8 cellular contexts compared by ENCODE assay signal in genomic region chr11:65888163-65888814, GRCh38. TPM values are rescaled to one million over a fixed set of nuclear protein-coding genes. Genes with fewer than 3 reads are reported as not detected.
A peak's percentile ranks its signal among the peaks of the same experiment; 100 is the strongest.
DNase-seq lines count a peak whose midpoint lies in the region; ATAC-seq and TF ChIP-seq lines count a peak whose summit lies in the region.

TSS of gene FIBP (minus strand) at chr11:65888471. CDS start at chr11:65888418, 53 bp downstream.

- intact Hi-C loops in activated CD4-positive, alpha-beta T cell treated with anti-CD3 and anti-CD28 coated beads for 36 hours (cut with DNase I, micrococcal nuclease), result loop anchor here (1.0 to 2.0 kb wide), 15 partner anchors 15 to 381 kb away; partner anchors contain the start of genes C11orf68 (in 2 of the 2), DRAP1 (in 2 of the 2), MUS81 (in 2 of the 2) and AP5B1 (in 1 of the 2)

- H3K36me3 Mint-ChIP-seq in activated CD4-positive, alpha-beta T cell treated with anti-CD3 and anti-CD28 coated beads for 36 hours (ENCODE audit: low read depth), result peaks cover 42% of the 10 kb centered on the region
- peaks cover 19% of the 10 kb centered on the region for H3K36me3 Mint-ChIP-seq in chondrocyte (ENCODE audit: low read depth)

- peak; percentile 44 for ATAC-seq in GM19025 (IDR thresholded peaks at IDR 0.05; ENCODE audit: low read depth, unreplicated experiment)
- ATAC-seq in HG03439 (IDR thresholded peaks at IDR 0.05; ENCODE audit: unreplicated experiment), result peak; percentile 38
- ATAC-seq in activated CD4-positive, alpha-beta T cell treated with anti-CD3 and anti-CD28 coated beads for 36 hours, result peak; percentile 68

- CTCF ChIA-PET in activated CD4-positive, alpha-beta T cell treated with anti-CD3 and anti-CD28 coated beads for 36 hours (lab: Charles Lee), result interaction anchor here (0.6 to 10.8 kb wide), 28 partner anchors 11 to 313 kb away, joined by 3 to 210 read pairs (median 4); partner anchors contain the start of genes BANF1, CFL1, FOSL1 and KAT5

- H3K27me3 Mint-ChIP-seq in activated CD4-positive, alpha-beta T cell treated with anti-CD3 and anti-CD28 coated beads for 36 hours, result no peaks in the 10 kb centered on the region
- H3K27me3 Mint-ChIP-seq in chondrocyte (ENCODE audit: low read depth), result no peaks in the 10 kb centered on the region

- peak within 1 kb of the TSS; percentile 94 for H3K4me3 Mint-ChIP-seq in activated CD4-positive, alpha-beta T cell treated with anti-CD3 and anti-CD28 coated beads for 36 hours
- peak within 1 kb of the TSS; percentile 99 for H3K4me3 Mint-ChIP-seq in chondrocyte (ENCODE audit: unreplicated experiment)

- H3K27ac Mint-ChIP-seq in activated CD4-positive, alpha-beta T cell treated with anti-CD3 and anti-CD28 coated beads for 36 hours, result peak within 1 kb of the TSS; percentile 95
- peak within 1 kb of the TSS; percentile 99 for H3K27ac Mint-ChIP-seq in chondrocyte (ENCODE audit: unreplicated experiment)

- peaks cover 57% of the 10 kb centered on the region for H3K4me1 Mint-ChIP-seq in activated CD4-positive, alpha-beta T cell treated with anti-CD3 and anti-CD28 coated beads for 36 hours
- H3K4me1 Mint-ChIP-seq in chondrocyte (ENCODE audit: low read depth), result peaks cover 61% of the 10 kb centered on the region

- POLR2A ChIA-PET in activated CD4-positive, alpha-beta T cell treated with anti-CD3 and anti-CD28 coated beads for 36 hours (lab: Charles Lee), result interaction anchor here (0.6 to 6.3 kb wide), 9 partner anchors 12 to 273 kb away, joined by 4 to 68 read pairs (median 4); partner anchors contain the start of genes BANF1, CFL1, EIF1AD and FOSL1

- peak; percentile 84 for TF ChIP-seq CTCF in chondrocyte (IDR thresholded peaks at IDR 0.05)

- DNase-seq in AG08396 (ENCODE audit: low spot score) (peak; percentile 95), NCI-H524 (lab: John Stamatoyannopoulos, UW) (peak; percentile 88 to 94), chondrocyte (ENCODE audit: low spot score) (peak; percentile 97), kidney tubule cell (ENCODE audit: low spot score) (peak; percentile 97)
- DNase-seq in activated CD4-positive, alpha-beta T cell treated with anti-CD3 and anti-CD28 coated beads for 36 hours, result peak; percentile 99
- DNase-seq in stimulated activated CD4-positive, alpha-beta T cell treated with anti-CD3 and anti-CD28 coated beads, Interleukin-1b, Interleukin-23, amount 100 ng/mL, for 1 hour (ENCODE audit: low read depth in 2 of 2), result peak; percentile 90 to 91

- no peaks in the 10 kb centered on the region for H3K9me3 Mint-ChIP-seq in activated CD4-positive, alpha-beta T cell treated with anti-CD3 and anti-CD28 coated beads for 36 hours (ENCODE audit: low read depth)
- H3K9me3 Mint-ChIP-seq in chondrocyte (ENCODE audit: low read depth), result no peaks in the 10 kb centered on the region

RNA-seq across cellular contexts. Expression of gene FIBP, which starts in this region (rescaled TPM):
- 100 to 1,000 TPM in 1 of 2 experiments, 10 to 100 TPM in 1; 95.4 to 121 TPM for total RNA-seq in activated CD4-positive, alpha-beta T cell treated with anti-CD3 and anti-CD28 coated beads for 36 hours
- 82.7 to 100 TPM (median 83.5 TPM) in 3 replicates for total RNA-seq in chondrocyte

Comparison
In these comparisons a context has a peak if more than half of its experiments do, and no peak if none do; other contexts are left out.
1. Peak in every context shown above with its lines: DNase-seq and ATAC-seq.